Comparison of ENCODE assay signal across 1 cellular context in genomic region chrX:48691746-48692145, GRCh38. TPM values are rescaled to one million over a fixed set of nuclear protein-coding genes. Genes with fewer than 3 reads are reported as not detected.
"Had no signal": no experiment of that assay in that cellular context is flagged by ENCODE, and none has a peak within 500 bp of the region (broad histone marks: within the 10 kb centered on the region; RNA-seq: fewer than 3 reads in every experiment).

No MANE protein-coding gene starts in this region.

RNA-seq across cellular contexts. Expression of gene WAS, which starts 8.1 kb away (rescaled TPM):
- total RNA-seq: dermis blood vessel endothelial cell had no signal
